Comparison of ENCODE assay signal across 23 cellular contexts in genomic region chr5:14421851-14422250, GRCh38.
DNase-seq lines count a peak whose midpoint lies in the region; ATAC-seq, FAIRE-seq and TF ChIP-seq lines count a peak whose summit lies in the region.
"Had no signal": no experiment of that assay in that cellular context is flagged by ENCODE, and none has a peak within 500 bp of the region (broad histone marks: within the 10 kb centered on the region; RNA-seq: fewer than 3 reads in every experiment).

No MANE protein-coding gene starts in this region.

- no peak overlapping the region for H2AK5ac ChIP-seq in IMR-90 (ENCODE audit: low read depth, low read length)
- H2AK5ac ChIP-seq in neuronal stem cell (ENCODE audit: low read depth, low read length): no peak overlapping the region

- intact Hi-C loops in IMR-90 (cut with micrococcal nuclease): no loop called here

- H3K4me3 Mint-ChIP-seq in neural progenitor cell: no peak overlapping the region
- H3K4me3 Mint-ChIP-seq: CD8-positive, alpha-beta memory T cell had no signal

- dilution Hi-C loops in IMR-90 (cut with HindIII; ENCODE audit: low sequenced_read_pairs, unreplicated experiment): no loop called here

- H3K79me2 ChIP-seq in neural progenitor cell (ENCODE audit: low read depth): peaks cover 6% of the 10 kb centered on the region

- H3K4me1 ChIP-seq in IMR-90 (ENCODE audit: control insufficient read depth, insufficient read depth, low read length) (peaks cover 29% of the 10 kb centered on the region), RWPE2 (ENCODE audit: insufficient read depth, poor library complexity, severe bottlenecking) (peaks cover 14% of the 10 kb centered on the region), foreskin keratinocyte (peaks cover 12% of the 10 kb centered on the region), neuronal stem cell (ENCODE audit: control insufficient read depth in 2 of 2, insufficient read depth in 1 of 2, low read depth in 1 of 2, low read length in 2 of 2) (peaks cover 1 to 34% of the 10 kb centered on the region in 2 donors), neural progenitor cell (peaks cover 56% of the 10 kb centered on the region)

- H3K27ac Mint-ChIP-seq in neural progenitor cell: no peak overlapping the region

- H2BK15ac ChIP-seq in IMR-90 (ENCODE audit: low read depth, low read length) (no peak overlapping the region), neuronal stem cell (ENCODE audit: low read length) (no peak overlapping the region)

- H3K4me2 ChIP-seq in IMR-90 (ENCODE audit: low read depth, low read length) (no peak overlapping the region), neuronal stem cell (ENCODE audit: insufficient read depth, low read length, poor library complexity, severe bottlenecking) (no peak overlapping the region), neural progenitor cell (no peak overlapping the region)

- H3K9me3 ChIP-seq in IMR-90 (ENCODE audit: control insufficient read depth, insufficient read depth, low read length) (no peaks in the 10 kb centered on the region), RWPE2 (ENCODE audit: severe bottlenecking) (no peaks in the 10 kb centered on the region), neuronal stem cell (replicated peaks in 1 of 2; ENCODE audit: control insufficient read depth in 2 of 2, insufficient read depth in 1 of 2, low read depth in 1 of 2, low read length in 2 of 2) (no peaks in the 10 kb centered on the region), neural progenitor cell (ENCODE audit: low read depth) (no peaks in the 10 kb centered on the region)
- H3K9me3 ChIP-seq: SJSA1 had no signal

- WGBS in IMR-90 (ENCODE audit: extremely low coverage in 2 of 2, insufficient read length in 1 of 2), 2 experiments: 100% methylated on average over 1 of the region's 8 CpGs; no CpG with 5 or more reads in 1 of the 2 experiments
- WGBS in neuronal stem cell (ENCODE audit: extremely low coverage in 2 of 2, insufficient read length in 2 of 2, insufficient replicate concordance in 1 of 2), 2 donors: no CpG with 5 or more reads among the region's 8 CpGs

- DNase-seq in IMR-90 (no peak), RWPE2 (ENCODE audit: low spot score) (no peak), foreskin keratinocyte (peak; percentile 34 to 63), neuronal stem cell (ENCODE audit: low spot score) (no peak), amniotic stem cell (lab: John Stamatoyannopoulos, UW) (no peak), neural progenitor cell (ENCODE audit: low spot score) (no peak), HTR-8/SVneo (ENCODE audit: insufficient read length, low spot score) (no peak)
- DNase-seq: CD8-positive, alpha-beta memory T cell; DMS79 treated with DMSO at 0.1 percent for 48 hours; GF-D8; GOT3; HCEC 1CT; Karpas-422; NCI-H1092 treated with DMSO at 0.1 percent for 48 hours; NCI-H146; NCI-H2029 treated with DMSO at 0.1 percent for 48 hours; NCI-H2171; NCI-H524; NCI-H748 treated with DMSO at 0.1 percent for 48 hours; Right ventricle myocardium superior had no signal

- H3K36me3 ChIP-seq in IMR-90 (ENCODE audit: control insufficient read depth, insufficient read depth, low read length) (peaks cover 84% of the 10 kb centered on the region), RWPE2 (ENCODE audit: low read depth) (peaks cover 88% of the 10 kb centered on the region), neuronal stem cell (replicated peaks in 1 of 2; ENCODE audit: control insufficient read depth in 2 of 2, insufficient read depth in 2 of 2, low read length in 2 of 2) (peaks cover 18 to 97% of the 10 kb centered on the region in 2 donors), neural progenitor cell (no peaks in the 10 kb centered on the region)

- no peak overlapping the region for H2BK120ac ChIP-seq in IMR-90 (ENCODE audit: low read depth, low read length)
- H2BK120ac ChIP-seq in neuronal stem cell (ENCODE audit: low read depth, low read length): no peak overlapping the region

- H3K27ac ChIP-seq in IMR-90 (ENCODE audit: insufficient read depth, low read length) (no peak overlapping the region), RWPE2 (ENCODE audit: poor library complexity, severe bottlenecking) (peak overlapping the region; percentile 8), foreskin keratinocyte (no peak overlapping the region), neuronal stem cell (replicated peaks; ENCODE audit: low read length) (no peak overlapping the region), neural progenitor cell (no peak overlapping the region)
- H3K27ac ChIP-seq: C4-2B, SJSA1 had no signal

- H2BK5ac ChIP-seq in IMR-90 (ENCODE audit: low read depth, low read length, poor library complexity, severe bottlenecking) (no peak overlapping the region), neuronal stem cell (ENCODE audit: low read length) (no peak overlapping the region)

- H3K23ac ChIP-seq in IMR-90 (ENCODE audit: low read depth, low read length) (0 out of 2 replicates have a peak overlapping the region, but pooled peaks have one; percentile 16), neuronal stem cell (ENCODE audit: low read depth, low read length, poor library complexity) (no peak overlapping the region)

- H3K36me3 Mint-ChIP-seq in neural progenitor cell: peaks cover 58% of the 10 kb centered on the region

- H2AFZ ChIP-seq in IMR-90 (replicated peaks; ENCODE audit: low read length, poor library complexity) (no peak overlapping the region), neuronal stem cell (ENCODE audit: low read length) (no peak overlapping the region), neural progenitor cell (replicated peaks) (no peak overlapping the region)

- peaks cover 11% of the 10 kb centered on the region for H3F3A ChIP-seq in neural progenitor cell (ENCODE audit: low read depth)

- H3K14ac ChIP-seq in IMR-90 (replicated peaks; ENCODE audit: low read depth, low read length) (no peak overlapping the region), neuronal stem cell (ENCODE audit: low read length) (no peak overlapping the region)

- no peak overlapping the region for H3K4me3 ChIP-seq in IMR-90 (ENCODE audit: insufficient read depth, low read depth, low read length)
- H3K4me3 ChIP-seq in RWPE2 (ENCODE audit: severe bottlenecking): no peak overlapping the region
- H3K4me3 ChIP-seq in neuronal stem cell (ENCODE audit: low read length in 2 of 2): no peak overlapping the region
- H3K4me3 ChIP-seq in neural progenitor cell: no peak overlapping the region
- H3K4me3 ChIP-seq: SJSA1 had no signal

- BruUV-seq in IMR-90 (replicated peaks; lab: Mats Ljungman, UMichigan): no TSS peak

- H3K18ac ChIP-seq in IMR-90 (ENCODE audit: low read depth, low read length) (no peak overlapping the region), neuronal stem cell (ENCODE audit: low read length) (peak overlapping the region; percentile 42)

- ATAC-seq in IMR-90 (ENCODE audit: low read depth) (no peak), RWPE2 (ENCODE audit: low read depth) (peak; percentile 29), foreskin keratinocyte (peak; percentile 47)

- H3K56ac ChIP-seq in IMR-90 (ENCODE audit: extremely low read depth, insufficient read depth, low read length): no peak overlapping the region

- peaks cover 49% of the 10 kb centered on the region for H3K4me1 Mint-ChIP-seq in neural progenitor cell

- H2AK9ac ChIP-seq in IMR-90 (replicated peaks; ENCODE audit: low read depth, low read length, poor library complexity): no peak overlapping the region

- no peak overlapping the region for H4K5ac ChIP-seq in IMR-90 (ENCODE audit: low read depth, low read length)

- H3K4ac ChIP-seq in IMR-90 (ENCODE audit: low read depth, low read length) (no peak overlapping the region), neuronal stem cell (ENCODE audit: low read length) (no peak overlapping the region)

- no peak for TF ChIP-seq RAD21 in IMR-90 (IDR thresholded peaks at IDR 0.05; ENCODE audit: low read length)

- peaks cover 100% of the 10 kb centered on the region for H4K20me1 ChIP-seq in IMR-90 (ENCODE audit: insufficient read depth, low read length)
- H4K20me1 ChIP-seq in neural progenitor cell (ENCODE audit: low read depth): peaks cover 37% of the 10 kb centered on the region

- no peak for TF ChIP-seq POLR2A in IMR-90 (IDR thresholded peaks at IDR 0.05; ENCODE audit: low read depth, low read length)

- H3K27me3 Mint-ChIP-seq in neural progenitor cell (ENCODE audit: insufficient read depth, low read depth): peaks cover 2% of the 10 kb centered on the region

- in situ Hi-C loops in IMR-90 (cut with MboI; ENCODE audit: low sequenced_read_pairs): loop anchor here (25.0 kb wide), 1 partner anchor 590 kb away; no protein-coding TSS in a partner anchor

- H4K91ac ChIP-seq in IMR-90 (ENCODE audit: insufficient read depth, low read depth, low read length) (no peak overlapping the region), neuronal stem cell (ENCODE audit: low read depth, low read length, poor library complexity) (no peak overlapping the region)

- H3K79me1 ChIP-seq in IMR-90 (ENCODE audit: low read depth in 1 of 2, low read length in 2 of 2) (peaks cover 56 to 99% of the 10 kb centered on the region in 2 experiments), neuronal stem cell (ENCODE audit: low read depth, low read length) (no peaks in the 10 kb centered on the region)

- CTCF ChIA-PET in IMR-90 (lab: Yijun Ruan, JAX): no interaction called here

- FAIRE-seq in HTR-8/SVneo (lab: Jason Lieb, UNC): no peak
- FAIRE-seq: GM12891 had no signal

- H3K9me3 Mint-ChIP-seq in neural progenitor cell: no peaks in the 10 kb centered on the region
- H3K9me3 Mint-ChIP-seq: CD8-positive, alpha-beta memory T cell had no signal

- no peak overlapping the region for H2BK20ac ChIP-seq in IMR-90 (ENCODE audit: low read depth, low read length)

- no peak overlapping the region for H2BK12ac ChIP-seq in neuronal stem cell (ENCODE audit: low read length)

- POLR2A ChIA-PET in IMR-90 (lab: Charles Lee; ENCODE audit: unreplicated experiment): no interaction called here

- H3K27me3 ChIP-seq in IMR-90 (ENCODE audit: control insufficient read depth, insufficient read depth, low read length) (no peaks in the 10 kb centered on the region), RWPE2 (ENCODE audit: insufficient read depth, poor library complexity, severe bottlenecking) (no peaks in the 10 kb centered on the region), foreskin keratinocyte (no peaks in the 10 kb centered on the region), neuronal stem cell (ENCODE audit: control insufficient read depth in 3 of 3, insufficient read depth in 3 of 3, low read depth in 1 of 3, low read length in 3 of 3) (no peaks in the 10 kb centered on the region), neural progenitor cell (no peaks in the 10 kb centered on the region)
- H3K27me3 ChIP-seq: SJSA1 had no signal

- peaks cover 49% of the 10 kb centered on the region for H3K9me1 ChIP-seq in IMR-90 (ENCODE audit: insufficient read depth, low read length)

- H3K9ac ChIP-seq in IMR-90 (ENCODE audit: low read depth, low read length) (no peak overlapping the region), neuronal stem cell (ENCODE audit: low read depth, low read length, poor library complexity) (no peak overlapping the region), neural progenitor cell (no peak overlapping the region)

- TF ChIP-seq CTCF in IMR-90 (conservative IDR thresholded peaks at IDR 0.05; ENCODE audit: low read depth, low read length): no peak
- no peak for TF ChIP-seq CTCF in RWPE2 (IDR thresholded peaks at IDR 0.05; ENCODE audit: poor library complexity, severe bottlenecking)
- no peak for TF ChIP-seq CTCF in foreskin keratinocyte (conservative IDR thresholded peaks at IDR 0.05)
- no peak for TF ChIP-seq CTCF in neural progenitor cell (IDR thresholded peaks at IDR 0.05)

- H4K8ac ChIP-seq in IMR-90 (ENCODE audit: low read depth in 2 of 2, low read length in 2 of 2) (no peak overlapping the region), neuronal stem cell (ENCODE audit: low read depth, low read length) (no peak overlapping the region)

Comparison
In these comparisons a context has a peak if more than half of its experiments do, and no peak if none do; other contexts are left out.
1. DNase-seq: peak in foreskin keratinocyte (2 of 2); none in IMR-90 (single experiment), RWPE2 (single experiment), neuronal stem cell (single experiment), amniotic stem cell (single experiment), neural progenitor cell (single experiment) and HTR-8/SVneo (single experiment).